ENCODE assay signal across 14 cellular contexts in the genomic region with DNA sequence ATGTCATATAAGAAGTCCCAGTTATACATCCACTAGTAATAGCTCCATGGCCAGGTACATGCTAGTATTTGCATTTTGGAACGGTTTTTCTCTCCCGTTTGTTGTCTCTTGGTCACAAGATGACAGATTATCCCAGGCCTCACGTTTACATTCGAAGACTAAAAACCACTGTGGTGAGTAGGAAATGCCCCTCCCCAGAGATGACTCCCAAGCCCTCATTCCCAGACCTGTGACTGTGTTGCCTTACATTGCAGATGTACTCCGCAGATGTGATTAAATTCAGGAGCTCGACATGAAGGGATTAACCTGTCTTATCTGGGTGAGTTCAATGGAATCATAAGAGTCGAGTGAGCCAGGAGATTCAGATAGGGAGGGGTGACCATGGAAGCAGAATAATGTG. TPM values are rescaled to one million over a fixed set of nuclear protein-coding genes. Genes with fewer than 3 reads are reported as not detected.
DNase-seq lines count a peak whose midpoint lies in the region; ATAC-seq, FAIRE-seq and TF ChIP-seq lines count a peak whose summit lies in the region.
"Not testable (repeated sequence)": the region's sequence is repeated elsewhere in the genome, so short reads cannot be mapped to it uniquely, and the experiment has no call there.
"Had no signal": no experiment of that assay in that cellular context is flagged by ENCODE, and none has a peak within 500 bp of the region (broad histone marks: within the 10 kb centered on the region; RNA-seq: fewer than 3 reads in every experiment).

No MANE protein-coding gene starts in this region.

- TF ChIP-seq POLR2A in IMR-90 (IDR thresholded peaks at IDR 0.05; ENCODE audit: low read depth, low read length); HepG2 (IDR thresholded peaks at IDR 0.05; ENCODE audit: insufficient read depth in 1 of 2, low read depth in 2 of 2, low read length in 2 of 2): not testable (repeated sequence)

- peak overlapping the region; percentile 64 for H2BK120ac ChIP-seq in IMR-90 (ENCODE audit: low read depth, low read length)

- H4K5ac ChIP-seq in IMR-90 (ENCODE audit: low read depth, low read length) = peak overlapping the region; percentile 2; the same call in 1 of the 2 replicates

- not testable (repeated sequence) for BruUV-seq in IMR-90 (replicated peaks; lab: Mats Ljungman, UMichigan); HepG2 (replicated peaks; lab: Mats Ljungman, UMichigan)

- peaks cover 14% of the 10 kb centered on the region for H3K4me1 ChIP-seq in IMR-90 (ENCODE audit: control insufficient read depth, insufficient read depth, low read length)
- H3K4me1 ChIP-seq in HepG2 (ENCODE audit: insufficient read depth, low read length) = not testable (repeated sequence)

- POLR2A ChIA-PET in IMR-90 (lab: Charles Lee; ENCODE audit: unreplicated experiment); HepG2 (lab: Yijun Ruan, JAX): not testable (repeated sequence)

- not testable (repeated sequence) for H4K20me1 ChIP-seq in IMR-90 (ENCODE audit: insufficient read depth, low read length); HepG2 (ENCODE audit: insufficient read depth, low read length)

- in situ Hi-C loops in IMR-90 (cut with MboI; ENCODE audit: low sequenced_read_pairs); HepG2 (cut with HindIII; ENCODE audit: extremely low pct_ligation_motif_present, low pct_unique_long_range_greater_than_20kb): not testable (repeated sequence)

- dilution Hi-C loops in IMR-90 (cut with HindIII; ENCODE audit: low sequenced_read_pairs, unreplicated experiment) = not testable (repeated sequence)

- H3K36me3 ChIP-seq in IMR-90 (ENCODE audit: control insufficient read depth, insufficient read depth, low read length); WERI-Rb-1; HepG2 (replicated peaks in 1 of 2; ENCODE audit: control insufficient read depth in 1 of 2, insufficient read depth in 2 of 2, low read length in 2 of 2): not testable (repeated sequence)

- H2AK9ac ChIP-seq in IMR-90 (replicated peaks; ENCODE audit: low read depth, low read length, poor library complexity) = not testable (repeated sequence)

- H4K8ac ChIP-seq in IMR-90 (ENCODE audit: low read depth in 2 of 2, low read length in 2 of 2) = peak overlapping the region in 1 of 2 experiments; percentile 55; a peak in 1 of 4 replicates

- H3K79me2 ChIP-seq in HepG2 (ENCODE audit: insufficient read depth, low read length) = not testable (repeated sequence)

- peak overlapping the region; percentile 1 for H3K4ac ChIP-seq in IMR-90 (ENCODE audit: low read depth, low read length)

- H2BK15ac ChIP-seq in IMR-90 (ENCODE audit: low read depth, low read length) = peak overlapping the region; percentile 16; the same call in 1 of the 3 replicates

- peak; percentile 18 for FAIRE-seq in HepG2 (lab: Jason Lieb, UNC)

- peak overlapping the region; percentile 26; the same call in 1 of the 2 replicates for H3K14ac ChIP-seq in IMR-90 (replicated peaks; ENCODE audit: low read depth, low read length)

- H4K91ac ChIP-seq in IMR-90 (ENCODE audit: insufficient read depth, low read depth, low read length) = peak overlapping the region; percentile 34

- peak overlapping the region; percentile 39 for H3K18ac ChIP-seq in IMR-90 (ENCODE audit: low read depth, low read length)

- TF ChIP-seq EP300 in HepG2 (IDR thresholded peaks at IDR 0.05; ENCODE audit: low read depth in 2 of 2, low read length in 2 of 2); HepG2 (CRISPR knock-in tag; IDR thresholded peaks at IDR 0.05; ENCODE audit: borderline replicate concordance): not testable (repeated sequence)

- not testable (repeated sequence) for H3K9ac ChIP-seq in IMR-90 (ENCODE audit: low read depth, low read length); HepG2 (ENCODE audit: insufficient read depth, low read depth, low read length)

- H3K9me1 ChIP-seq in IMR-90 (ENCODE audit: insufficient read depth, low read length) = not testable (repeated sequence)

- not testable (repeated sequence) for H3K79me1 ChIP-seq in IMR-90 (ENCODE audit: low read depth in 1 of 2, low read length in 2 of 2)

- not testable (repeated sequence) for H2AFZ ChIP-seq in IMR-90 (replicated peaks; ENCODE audit: low read length, poor library complexity); HepG2 (ENCODE audit: low read length)

- ATAC-seq in IMR-90 (ENCODE audit: low read depth); HepG2: not testable (repeated sequence)

- intact Hi-C loops in IMR-90 (cut with micrococcal nuclease); HepG2 (cut with micrococcal nuclease; ENCODE audit: unreplicated experiment): not testable (repeated sequence)

- peak overlapping the region; percentile 53 for H2BK20ac ChIP-seq in IMR-90 (ENCODE audit: low read depth, low read length)

- DNase-seq in A172 (ENCODE audit: low spot score) = peak; percentile 19
- peak; percentile 20 for DNase-seq in IMR-90
- peak; percentile 61 to 78 for DNase-seq in NCI-H526 (lab: John Stamatoyannopoulos, UW)
- peak; percentile 19 for DNase-seq in RPMI7951 (ENCODE audit: low read depth)
- DNase-seq in WERI-Rb-1 = peak; percentile 20
- not testable (repeated sequence) for DNase-seq in HepG2 (ENCODE audit: low spot score)

- CTCF ChIA-PET in IMR-90 (lab: Yijun Ruan, JAX); HepG2 (lab: Yijun Ruan, JAX; ENCODE audit: low intra/inter-chr PET ratio, low total read pairs): not testable (repeated sequence)

- 0 out of 2 replicates have a peak overlapping the region, but pooled peaks have one; percentile 24 for H3K56ac ChIP-seq in IMR-90 (ENCODE audit: extremely low read depth, insufficient read depth, low read length)

- TF ChIP-seq RAD21 in IMR-90 (IDR thresholded peaks at IDR 0.05; ENCODE audit: low read length); HepG2 (CRISPR knock-in tag; IDR thresholded peaks at IDR 0.05): not testable (repeated sequence)

- not testable (repeated sequence) for H3K9me3 ChIP-seq in IMR-90 (ENCODE audit: control insufficient read depth, insufficient read depth, low read length); WERI-Rb-1 (ENCODE audit: severe bottlenecking); HepG2 (ENCODE audit: low read length)

- WGBS in IMR-90 (ENCODE audit: extremely low coverage in 2 of 2, insufficient read length in 1 of 2), 2 experiments = 35% methylated on average over 3 of the region's 7 CpGs; no CpG with 5 or more reads in 1 of the 2 experiments
- WGBS in HepG2 (ENCODE audit: low lambda C conversion rate) = 12% methylated on average over 7 of the region's 7 CpGs

- not testable (repeated sequence) for TF ChIP-seq CTCF in IMR-90 (conservative IDR thresholded peaks at IDR 0.05; ENCODE audit: low read depth, low read length); WERI-Rb-1 (IDR thresholded peaks at IDR 0.05; ENCODE audit: low read depth, low read length); HepG2 (CRISPR knock-in tag; IDR thresholded peaks at IDR 0.05)

- H3K4me3 ChIP-seq in IMR-90 (ENCODE audit: insufficient read depth, low read depth, low read length); WERI-Rb-1 (ENCODE audit: low read depth, low read length); HepG2 (replicated peaks in 1 of 3; ENCODE audit: insufficient read depth in 1 of 3, low read depth in 2 of 3, low read length in 3 of 3): not testable (repeated sequence)

- not testable (repeated sequence) for H3K27me3 ChIP-seq in IMR-90 (ENCODE audit: control insufficient read depth, insufficient read depth, low read length); WERI-Rb-1 (ENCODE audit: insufficient read depth, low read depth, severe bottlenecking); HepG2 (ENCODE audit: control insufficient read depth in 1 of 2, insufficient read depth in 2 of 2, low read length in 2 of 2)

- H3K4me2 ChIP-seq in IMR-90 (ENCODE audit: low read depth, low read length); HepG2 (ENCODE audit: low read depth, low read length): not testable (repeated sequence)

- peak overlapping the region; percentile 48 for H2BK5ac ChIP-seq in IMR-90 (ENCODE audit: low read depth, low read length, poor library complexity, severe bottlenecking)

- not testable (repeated sequence) for H3K27ac ChIP-seq in IMR-90 (ENCODE audit: insufficient read depth, low read length); WERI-Rb-1; HepG2 (ENCODE audit: extremely low read length, insufficient read depth, low read length)

- H2AK5ac ChIP-seq in IMR-90 (ENCODE audit: low read depth, low read length) = peak overlapping the region; percentile 57; the same call in 1 of the 2 replicates

- 0 out of 2 replicates have a peak overlapping the region, but pooled peaks have one; percentile 28 for H3K23ac ChIP-seq in IMR-90 (ENCODE audit: low read depth, low read length)

RNA-seq across cellular contexts. Expression of a gene that starts 9.3 kb away (rescaled TPM):
- not detected in 2 replicates for total RNA-seq in A172 (2014; rRNA removed; shearing (Covaris generic))
- total RNA-seq in IMR-90 (2012; rRNA removed) (not detected in 2 replicates), HepG2 (2016; rRNA removed; fragmentation: Illumina TruSeq; extraction: Trizol) (not detected in 2 replicates)
- polyA plus RNA-seq in IMR-90 (2012; rRNA removed) (not detected in 2 replicates), HepG2 (2011; rRNA removed) (not detected in 2 replicates)
- polyA plus RNA-seq in IMR-90 (2012; cell fraction: cytosol; rRNA removed) = not detected in 2 replicates
- polyA plus RNA-seq in IMR-90 (2012; cell fraction: nucleus; rRNA removed; ENCODE audit: low replicate concordance) = not detected in 2 replicates
- total RNA-seq in RPMI7951 (2014; rRNA removed; shearing (Covaris generic)) = not detected in 2 replicates
- total RNA-seq in HepG2 (2016; cell fraction: cytosol; rRNA removed; fragmentation: Illumina TruSeq; extraction: Trizol; ENCODE audit: low read depth) = not detected in 2 replicates
- total RNA-seq in HepG2 (2016; cell fraction: insoluble cytoplasmic fraction; rRNA removed; fragmentation: Illumina TruSeq; extraction: Trizol) = not detected in 2 replicates
- total RNA-seq in HepG2 (2016; cell fraction: membrane; rRNA removed; fragmentation: Illumina TruSeq; extraction: Trizol) = not detected in 2 replicates
- total RNA-seq in HepG2 (2016; cell fraction: nucleus; rRNA removed; fragmentation: Illumina TruSeq; extraction: Trizol) = not detected in 2 replicates
- polyA plus RNA-seq in HepG2 (2011; cell fraction: cytosol; rRNA removed) = not detected in 2 replicates
- polyA plus RNA-seq in HepG2 (2011; cell fraction: nucleus; rRNA removed) = not detected in 2 replicates
- not detected in 2 replicates for polyA plus RNA-seq in HepG2 (2012)
- not detected in 2 replicates for polyA plus RNA-seq in HepG2 (2016; cell fraction: cytosol; fragmentation: Illumina TruSeq; extraction: Trizol; ENCODE audit: low read depth)
- not detected in 2 replicates for polyA plus RNA-seq in HepG2 (2016; cell fraction: insoluble cytoplasmic fraction; fragmentation: Illumina TruSeq; extraction: Trizol; ENCODE audit: low read depth)
- polyA plus RNA-seq in HepG2 (2016; cell fraction: membrane; fragmentation: Illumina TruSeq; extraction: Trizol; ENCODE audit: low read depth) = not detected in 2 replicates
- not detected in 2 replicates for polyA plus RNA-seq in HepG2 (2016; cell fraction: nucleus; fragmentation: Illumina TruSeq; extraction: Trizol; ENCODE audit: insufficient read depth, low read depth)
- polyA minus RNA-seq in HepG2 (2011; rRNA and poly(A)+ RNA removed; ENCODE audit: low replicate concordance) = not detected in 2 replicates
- polyA minus RNA-seq in HepG2 (2011; cell fraction: cytosol; rRNA and poly(A)+ RNA removed) = not detected in 2 replicates
- not detected in 2 replicates for polyA minus RNA-seq in HepG2 (2011; cell fraction: nucleus; rRNA and poly(A)+ RNA removed)
- total RNA-seq: CD4-positive, alpha-beta T cell; CD8-positive, alpha-beta memory T cell; G401; GM23338; H4; H9 had no signal
- polyA plus RNA-seq: A549; CD14-positive monocyte; CD8-positive, alpha-beta memory T cell; GM23338 had no signal

RNA-seq across cellular contexts. Expression of a gene that starts 18.0 kb away (rescaled TPM):
- not detected in 2 replicates for total RNA-seq in A172 (2014; rRNA removed; shearing (Covaris generic))
- total RNA-seq in IMR-90 (2012; rRNA removed) (0.28 and 0.36 TPM in 2 replicates), HepG2 (2016; rRNA removed; fragmentation: Illumina TruSeq; extraction: Trizol) (not detected in 2 replicates)
- polyA plus RNA-seq in IMR-90 (2012; rRNA removed) (not detected in 2 replicates), HepG2 (2011; rRNA removed) (not detected in 2 replicates)
- not detected in 2 replicates for polyA plus RNA-seq in IMR-90 (2012; cell fraction: cytosol; rRNA removed)
- polyA plus RNA-seq in IMR-90 (2012; cell fraction: nucleus; rRNA removed; ENCODE audit: low replicate concordance) = 0.26 TPM in 1 of 2 replicates, not detected in the other
- total RNA-seq in RPMI7951 (2014; rRNA removed; shearing (Covaris generic)) = 0.10 and 0.72 TPM in 2 replicates
- not detected in 2 replicates for total RNA-seq in HepG2 (2016; cell fraction: cytosol; rRNA removed; fragmentation: Illumina TruSeq; extraction: Trizol; ENCODE audit: low read depth)
- not detected in 2 replicates for total RNA-seq in HepG2 (2016; cell fraction: insoluble cytoplasmic fraction; rRNA removed; fragmentation: Illumina TruSeq; extraction: Trizol)
- not detected in 2 replicates for total RNA-seq in HepG2 (2016; cell fraction: membrane; rRNA removed; fragmentation: Illumina TruSeq; extraction: Trizol)
- not detected in 2 replicates for total RNA-seq in HepG2 (2016; cell fraction: nucleus; rRNA removed; fragmentation: Illumina TruSeq; extraction: Trizol)
- polyA plus RNA-seq in HepG2 (2011; cell fraction: cytosol; rRNA removed) = not detected in 2 replicates
- polyA plus RNA-seq in HepG2 (2011; cell fraction: nucleus; rRNA removed) = not detected in 2 replicates
- polyA plus RNA-seq in HepG2 (2012) = not detected in 2 replicates
- not detected in 2 replicates for polyA plus RNA-seq in HepG2 (2016; cell fraction: cytosol; fragmentation: Illumina TruSeq; extraction: Trizol; ENCODE audit: low read depth)
- not detected in 2 replicates for polyA plus RNA-seq in HepG2 (2016; cell fraction: insoluble cytoplasmic fraction; fragmentation: Illumina TruSeq; extraction: Trizol; ENCODE audit: low read depth)
- not detected in 2 replicates for polyA plus RNA-seq in HepG2 (2016; cell fraction: membrane; fragmentation: Illumina TruSeq; extraction: Trizol; ENCODE audit: low read depth)
- polyA plus RNA-seq in HepG2 (2016; cell fraction: nucleus; fragmentation: Illumina TruSeq; extraction: Trizol; ENCODE audit: insufficient read depth, low read depth) = not detected in 2 replicates
- not detected in 2 replicates for polyA minus RNA-seq in HepG2 (2011; rRNA and poly(A)+ RNA removed; ENCODE audit: low replicate concordance)
- not detected in 2 replicates for polyA minus RNA-seq in HepG2 (2011; cell fraction: cytosol; rRNA and poly(A)+ RNA removed)
- not detected in 2 replicates for polyA minus RNA-seq in HepG2 (2011; cell fraction: nucleus; rRNA and poly(A)+ RNA removed)
- total RNA-seq: CD4-positive, alpha-beta T cell; CD8-positive, alpha-beta memory T cell; G401; GM23338; H4; H9 had no signal
- polyA plus RNA-seq: A549; CD14-positive monocyte; CD8-positive, alpha-beta memory T cell; GM23338 had no signal
